ENCODE assay signal across 8 cellular contexts in the genomic region with DNA sequence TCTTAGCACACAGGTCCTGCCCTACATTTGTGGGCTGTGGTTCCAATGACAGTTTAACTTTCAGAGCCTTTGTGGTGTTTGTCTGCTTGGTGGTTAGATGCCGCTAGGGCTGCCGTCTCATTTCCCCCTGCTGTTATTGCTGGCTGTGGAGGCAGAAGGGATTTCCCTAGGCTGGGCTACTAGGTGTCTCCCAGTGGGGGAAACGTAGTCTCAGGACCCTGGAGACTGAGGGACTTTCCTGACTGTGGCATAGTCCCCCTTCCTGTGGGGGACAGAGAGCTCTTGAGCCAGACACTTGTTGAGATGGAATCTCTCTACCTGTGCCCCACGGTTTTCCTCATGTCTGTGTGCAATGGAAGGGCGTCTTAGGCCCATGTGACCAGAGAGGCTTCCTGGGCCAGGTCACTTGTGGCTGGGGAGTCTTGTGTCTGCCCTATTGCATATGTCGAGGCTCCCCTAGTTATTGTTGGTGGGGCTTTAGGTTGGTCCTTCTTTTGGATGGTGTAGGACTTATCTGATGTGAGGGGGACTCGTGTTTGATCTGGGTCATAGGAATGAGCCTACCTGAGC.
DNase-seq lines count a peak whose midpoint lies in the region; ATAC-seq, FAIRE-seq and TF ChIP-seq lines count a peak whose summit lies in the region.
"Had no signal": no experiment of that assay in that cellular context is flagged by ENCODE, and none has a peak within 500 bp of the region (broad histone marks: within the 10 kb centered on the region; RNA-seq: fewer than 3 reads in every experiment).

No MANE protein-coding gene starts in this region.

- peak overlapping the region; percentile 46 for H3K4me3 Mint-ChIP-seq in activated CD4-positive, alpha-beta T cell treated with anti-CD3 and anti-CD28 coated beads, Interleukin-2, amount 10 ng/mL, durations not matched to agents 7 days and 5 days

- POLR2A ChIA-PET in activated CD4-positive, alpha-beta T cell treated with anti-CD3 and anti-CD28 coated beads, Interleukin-2, amount 10 ng/mL, durations not matched to agents 7 days and 5 days (lab: Charles Lee): no interaction called here

- TF ChIP-seq POLR2A in H54 (IDR thresholded peaks at IDR 0.05; ENCODE audit: low read depth, low read length): no peak
- no peak for TF ChIP-seq POLR2A in erythroblast (IDR thresholded peaks at IDR 0.05; ENCODE audit: low read length)

- FAIRE-seq in H54 (lab: Jason Lieb, UNC): no peak

- H3K27ac Mint-ChIP-seq in activated CD4-positive, alpha-beta T cell treated with anti-CD3 and anti-CD28 coated beads, Interleukin-2, amount 10 ng/mL, durations not matched to agents 7 days and 5 days: peak overlapping the region; percentile 58

- CTCF ChIA-PET in activated CD4-positive, alpha-beta T cell treated with anti-CD3 and anti-CD28 coated beads, Interleukin-2, amount 10 ng/mL, durations not matched to agents 7 days and 5 days (lab: Charles Lee): interaction anchor here (1.0 to 1.3 kb wide), 2 partner anchors 8 to 11 kb away, joined by 4 read pairs; no protein-coding TSS in a partner anchor

- H3K4me1 Mint-ChIP-seq in activated CD4-positive, alpha-beta T cell treated with anti-CD3 and anti-CD28 coated beads, Interleukin-2, amount 10 ng/mL, durations not matched to agents 7 days and 5 days: peaks cover 38% of the 10 kb centered on the region

- ATAC-seq in GM19438 (IDR thresholded peaks at IDR 0.05; ENCODE audit: low read depth, unreplicated experiment) (peak; percentile 96), HG03175 (IDR thresholded peaks at IDR 0.05; ENCODE audit: unreplicated experiment) (peak; percentile 97)

- peak; percentile 77 for DNase-seq in activated CD4-positive, alpha-beta T cell treated with anti-CD3 and anti-CD28 coated beads, Interleukin-2, amount 10 ng/mL, durations not matched to agents 7 days and 5 days
- DNase-seq in iris pigment epithelial cell (ENCODE audit: low read depth) (peak; percentile 50), H54 (ENCODE audit: insufficient read length, low spot score) (no peak), erythroblast (lab: John Stamatoyannopoulos, UW) (no peak), NCI-H524 (lab: John Stamatoyannopoulos, UW) (no peak)
- DNase-seq: right lobe of liver had no signal

- H3K36me3 Mint-ChIP-seq in activated CD4-positive, alpha-beta T cell treated with anti-CD3 and anti-CD28 coated beads, Interleukin-2, amount 10 ng/mL, durations not matched to agents 7 days and 5 days (ENCODE audit: low read depth): peaks cover 10% of the 10 kb centered on the region

- H3K27me3 Mint-ChIP-seq in activated CD4-positive, alpha-beta T cell treated with anti-CD3 and anti-CD28 coated beads, Interleukin-2, amount 10 ng/mL, durations not matched to agents 7 days and 5 days: no peaks in the 10 kb centered on the region

- peaks cover 4% of the 10 kb centered on the region for H3K9me3 Mint-ChIP-seq in activated CD4-positive, alpha-beta T cell treated with anti-CD3 and anti-CD28 coated beads, Interleukin-2, amount 10 ng/mL, durations not matched to agents 7 days and 5 days

Comparison
In these comparisons a context has a peak if more than half of its experiments do, and no peak if none do; other contexts are left out.
1. DNase-seq: peak in activated CD4-positive, alpha-beta T cell treated with anti-CD3 and anti-CD28 coated beads, Interleukin-2, amount 10 ng/mL, durations not matched to agents 7 days and 5 days (single experiment) and iris pigment epithelial cell (single experiment); none in H54 (single experiment), erythroblast (0 of 2) and NCI-H524 (0 of 2).